Comparison of ENCODE assay signal across 8 cellular contexts in genomic region chrX:23907496-23908218, GRCh38. TPM values are rescaled to one million over a fixed set of nuclear protein-coding genes. Genes with fewer than 3 reads are reported as not detected.
DNase-seq lines count a peak whose midpoint lies in the region; ATAC-seq lines count a peak whose summit lies in the region.

Gene APOO, minus strand, starts transcription at chrX:23907938. Its CDS starts 236 bp downstream, at chrX:23907702.
Gene CXorf58, plus strand, starts transcription at chrX:23908006. Its CDS starts 2,297 bp downstream, at chrX:23910303.

- 1 to 22% methylated on average over 81 of the region's 81 CpGs for WGBS in esophagus, 2 donors

- DNase-seq in DMS53 treated with DMSO at 0.1 percent for 48 hours (lab: John Stamatoyannopoulos, UW; ENCODE audit: unreplicated experiment) (peak; percentile 90), OCI-M2 (lab: John Stamatoyannopoulos, UW; ENCODE audit: unreplicated experiment) (peak; percentile 91), myocyte (ENCODE audit: low read depth) (peak; percentile 89)
- DNase-seq in Jurkat, Clone E6-1 (ENCODE audit: low read depth, low spot score) = peak; percentile 89
- peak; percentile 91 for DNase-seq in activated T-cell treated with anti-CD3 and anti-CD28 coated beads, Interleukin-2, amount 50 U/mL, for 24 hours
- DNase-seq in stimulated activated effector memory CD8-positive, alpha-beta T cell treated with anti-CD3 and anti-CD28 coated beads, Interleukin-12 subunit alpha, Interleukin-12 subunit beta, amount 100 ng/mL, for 72 hours (ENCODE audit: low spot score in 2 of 2) = peak; percentile 78 to 91

- H3K27me3 Mint-ChIP-seq in activated T-cell treated with anti-CD3 and anti-CD28 coated beads, Interleukin-2, amount 50 U/mL, for 24 hours = peaks cover 8% of the 10 kb centered on the region

- no peaks in the 10 kb centered on the region for H3K36me3 Mint-ChIP-seq in activated T-cell treated with anti-CD3 and anti-CD28 coated beads, Interleukin-2, amount 50 U/mL, for 24 hours (ENCODE audit: low read depth)
- no peaks in the 10 kb centered on the region for H3K36me3 Mint-ChIP-seq in stimulated activated effector memory CD8-positive, alpha-beta T cell treated with anti-CD3 and anti-CD28 coated beads, Interleukin-12 subunit alpha, Interleukin-12 subunit beta, amount 100 ng/mL, for 72 hours

- H3K9me3 ChIP-seq in esophagus (ENCODE audit: control insufficient read depth in 2 of 2, insufficient read depth in 1 of 2, low read depth in 1 of 2, low read length in 1 of 2) = no peaks in the 10 kb centered on the region

- peak within 1 kb of the TSS; percentile 69 for H3K4me3 ChIP-seq in Jurkat, Clone E6-1 (ENCODE audit: low read length)
- H3K4me3 ChIP-seq in esophagus (ENCODE audit: low read depth in 1 of 2, low read length in 2 of 2) = peak within 1 kb of the TSS; percentile 48 to 53

- no peaks in the 10 kb centered on the region for H3K9me3 Mint-ChIP-seq in activated T-cell treated with anti-CD3 and anti-CD28 coated beads, Interleukin-2, amount 50 U/mL, for 24 hours
- H3K9me3 Mint-ChIP-seq in stimulated activated effector memory CD8-positive, alpha-beta T cell treated with anti-CD3 and anti-CD28 coated beads, Interleukin-12 subunit alpha, Interleukin-12 subunit beta, amount 100 ng/mL, for 72 hours = no peaks in the 10 kb centered on the region

- peak within 1 kb of the TSS; percentile 73 to 94 for H3K27ac ChIP-seq in esophagus (ENCODE audit: low read depth in 2 of 2, low read length in 1 of 2)

- H3K4me1 ChIP-seq in esophagus (ENCODE audit: control insufficient read depth in 2 of 2, insufficient read depth in 2 of 2, low read length in 1 of 2) = no peaks in the 10 kb centered on the region

- H3K36me3 ChIP-seq in esophagus (ENCODE audit: control insufficient read depth in 2 of 2, insufficient read depth in 2 of 2, low read length in 1 of 2) = no peaks in the 10 kb centered on the region

- H3K4me1 Mint-ChIP-seq in activated T-cell treated with anti-CD3 and anti-CD28 coated beads, Interleukin-2, amount 50 U/mL, for 24 hours (ENCODE audit: low read depth) = peaks cover 20% of the 10 kb centered on the region
- H3K4me1 Mint-ChIP-seq in stimulated activated effector memory CD8-positive, alpha-beta T cell treated with anti-CD3 and anti-CD28 coated beads, Interleukin-12 subunit alpha, Interleukin-12 subunit beta, amount 100 ng/mL, for 72 hours = peaks cover 6% of the 10 kb centered on the region

- H3K27me3 ChIP-seq in esophagus (ENCODE audit: control insufficient read depth in 1 of 2, insufficient read depth in 2 of 2, low read length in 2 of 2) = no peaks in the 10 kb centered on the region

- peak within 1 kb of the TSS; percentile 81 for H3K4me3 Mint-ChIP-seq in activated T-cell treated with anti-CD3 and anti-CD28 coated beads, Interleukin-2, amount 50 U/mL, for 24 hours
- peak within 1 kb of the TSS; percentile 68 for H3K4me3 Mint-ChIP-seq in stimulated activated effector memory CD8-positive, alpha-beta T cell treated with anti-CD3 and anti-CD28 coated beads, Interleukin-12 subunit alpha, Interleukin-12 subunit beta, amount 100 ng/mL, for 72 hours

- ATAC-seq in GM21619 (IDR thresholded peaks at IDR 0.05; ENCODE audit: unreplicated experiment) = peak; percentile 88
- ATAC-seq in stimulated activated effector memory CD8-positive, alpha-beta T cell treated with anti-CD3 and anti-CD28 coated beads, Interleukin-12 subunit alpha, Interleukin-12 subunit beta, amount 100 ng/mL, for 72 hours = peak; percentile 96

- H3K27ac Mint-ChIP-seq in activated T-cell treated with anti-CD3 and anti-CD28 coated beads, Interleukin-2, amount 50 U/mL, for 24 hours = peak within 1 kb of the TSS; percentile 92
- peak within 1 kb of the TSS; percentile 85 for H3K27ac Mint-ChIP-seq in stimulated activated effector memory CD8-positive, alpha-beta T cell treated with anti-CD3 and anti-CD28 coated beads, Interleukin-12 subunit alpha, Interleukin-12 subunit beta, amount 100 ng/mL, for 72 hours

RNA-seq across cellular contexts. Expression of gene APOO, which starts in this region (rescaled TPM):
- polyA plus RNA-seq in Jurkat, Clone E6-1 (2012; ENCODE audit: insufficient read depth, insufficient read length) = 59.3 TPM
- 10 to 100 TPM; 12.7 to 15.8 TPM for polyA plus RNA-seq in esophagus
- 19.6 and 25.6 TPM in 2 replicates for total RNA-seq in myocyte
- polyA plus RNA-seq in myocyte (2012) = 17.9 TPM

RNA-seq across cellular contexts. Expression of gene CXorf58, which starts in this region (rescaled TPM):
- 0.52 TPM for polyA plus RNA-seq in Jurkat, Clone E6-1 (2012; ENCODE audit: insufficient read depth, insufficient read length)
- under 1 TPM; 0.02 to 0.06 TPM for polyA plus RNA-seq in esophagus
- total RNA-seq in myocyte = 0.16 TPM in 1 of 2 replicates, not detected in the other
- polyA plus RNA-seq in myocyte (2012) = not detected

Comparison
In these comparisons a context has a peak if more than half of its experiments do, and no peak if none do; other contexts are left out.
1. Peak in every context shown above with its lines: DNase-seq, ATAC-seq, H3K4me3 ChIP-seq and H3K27ac ChIP-seq.